ENCODE assay signal across 1 cellular context in the genomic region with DNA sequence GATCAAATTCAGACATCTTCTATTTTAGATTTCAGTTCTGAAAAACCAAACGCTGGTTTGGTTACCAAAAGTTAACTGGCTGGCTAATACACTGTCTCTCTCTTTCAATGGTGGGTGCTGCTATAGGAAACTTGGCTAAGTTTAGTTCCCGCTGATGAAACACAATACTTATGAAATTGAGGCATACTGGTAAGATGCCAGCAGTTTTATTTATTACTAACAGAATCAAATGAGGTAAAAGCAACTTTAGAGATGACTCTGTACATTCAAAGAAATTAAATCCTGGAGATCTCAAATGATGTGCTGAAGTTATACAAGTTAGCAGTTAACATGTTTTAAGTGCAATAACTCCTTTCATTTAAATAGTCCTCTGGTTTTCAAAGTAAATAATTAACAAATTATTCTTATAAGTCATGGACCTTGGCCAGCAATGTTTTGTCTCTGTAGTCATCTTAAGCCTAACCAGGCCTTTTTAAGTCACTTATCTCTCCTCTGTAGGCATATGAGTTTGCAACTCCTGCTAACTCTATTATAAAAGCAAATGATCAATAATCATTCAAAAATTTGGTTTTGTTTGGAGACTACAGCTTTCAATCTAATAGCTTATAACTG.
TF ChIP-seq lines count a peak whose summit lies in the region.

No MANE protein-coding gene starts in this region.

TF ChIP-seq in GM12878, 131 proteins besides CTCF, POLR2A, EP300 and RAD21 (continued from another document):
- TF ChIP-seq, protein P1, sequence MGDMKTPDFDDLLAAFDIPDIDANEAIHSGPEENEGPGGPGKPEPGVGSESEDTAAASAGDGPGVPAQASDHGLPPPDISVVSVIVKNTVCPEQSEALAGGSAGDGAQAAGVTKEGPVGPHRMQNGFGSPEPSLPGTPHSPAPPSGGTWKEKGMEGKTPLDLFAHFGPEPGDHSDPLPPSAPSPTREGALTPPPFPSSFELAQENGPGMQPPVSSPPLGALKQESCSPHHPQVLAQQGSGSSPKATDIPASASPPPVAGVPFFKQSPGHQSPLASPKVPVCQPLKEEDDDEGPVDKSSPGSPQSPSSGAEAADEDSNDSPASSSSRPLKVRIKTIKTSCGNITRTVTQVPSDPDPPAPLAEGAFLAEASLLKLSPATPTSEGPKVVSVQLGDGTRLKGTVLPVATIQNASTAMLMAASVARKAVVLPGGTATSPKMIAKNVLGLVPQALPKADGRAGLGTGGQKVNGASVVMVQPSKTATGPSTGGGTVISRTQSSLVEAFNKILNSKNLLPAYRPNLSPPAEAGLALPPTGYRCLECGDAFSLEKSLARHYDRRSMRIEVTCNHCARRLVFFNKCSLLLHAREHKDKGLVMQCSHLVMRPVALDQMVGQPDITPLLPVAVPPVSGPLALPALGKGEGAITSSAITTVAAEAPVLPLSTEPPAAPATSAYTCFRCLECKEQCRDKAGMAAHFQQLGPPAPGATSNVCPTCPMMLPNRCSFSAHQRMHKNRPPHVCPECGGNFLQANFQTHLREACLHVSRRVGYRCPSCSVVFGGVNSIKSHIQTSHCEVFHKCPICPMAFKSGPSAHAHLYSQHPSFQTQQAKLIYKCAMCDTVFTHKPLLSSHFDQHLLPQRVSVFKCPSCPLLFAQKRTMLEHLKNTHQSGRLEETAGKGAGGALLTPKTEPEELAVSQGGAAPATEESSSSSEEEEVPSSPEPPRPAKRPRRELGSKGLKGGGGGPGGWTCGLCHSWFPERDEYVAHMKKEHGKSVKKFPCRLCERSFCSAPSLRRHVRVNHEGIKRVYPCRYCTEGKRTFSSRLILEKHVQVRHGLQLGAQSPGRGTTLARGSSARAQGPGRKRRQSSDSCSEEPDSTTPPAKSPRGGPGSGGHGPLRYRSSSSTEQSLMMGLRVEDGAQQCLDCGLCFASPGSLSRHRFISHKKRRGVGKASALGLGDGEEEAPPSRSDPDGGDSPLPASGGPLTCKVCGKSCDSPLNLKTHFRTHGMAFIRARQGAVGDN (IDR thresholded peaks at IDR 0.05): no peak
- TF ChIP-seq POU2F2 (IDR thresholded peaks at IDR 0.05; ENCODE audit: borderline replicate concordance, low read depth, low read length) (no peak), BRCA1 (IDR thresholded peaks at IDR 0.05; ENCODE audit: low read depth, low read length) (no peak), ASH2L (IDR thresholded peaks at IDR 0.05; ENCODE audit: borderline replicate concordance, low read depth) (no peak), JUND (IDR thresholded peaks at IDR 0.05; ENCODE audit: low read depth, low read length) (no peak), IKZF2 (IDR thresholded peaks at IDR 0.05) (0 out of 4 replicates have a peak, but pooled peaks of 1 of the 2 experiments have one; percentile 6)
